ENCODE assay signal across 8 cellular contexts in genomic region chr5:177447611-177448243, GRCh38. TPM values are rescaled to one million over a fixed set of nuclear protein-coding genes. Genes with fewer than 3 reads are reported as not detected.
DNase-seq lines count a peak whose midpoint lies in the region; ATAC-seq and TF ChIP-seq lines count a peak whose summit lies in the region.

No MANE protein-coding gene starts in this region.

- H3K27ac ChIP-seq in lower lobe of right lung = no peak overlapping the region
- H3K27ac ChIP-seq in upper lobe of left lung = no peak overlapping the region

- peak; percentile 11 to 17 for ATAC-seq in lower lobe of right lung
- peak in 1 of 2 donors; percentile 20 for ATAC-seq in upper lobe of left lung (ENCODE audit: low FRiP score in 2 of 2)

- H3K9me3 ChIP-seq in lower lobe of right lung = no peaks in the 10 kb centered on the region
- H3K9me3 ChIP-seq in upper lobe of left lung = no peaks in the 10 kb centered on the region

- no peak for TF ChIP-seq EP300 in upper lobe of left lung (IDR thresholded peaks at IDR 0.05)

- TF ChIP-seq POLR2A in upper lobe of left lung (IDR thresholded peaks at IDR 0.05) = no peak

- H3K27me3 ChIP-seq in lower lobe of right lung (ENCODE audit: low read depth) (peaks cover 22% of the 10 kb centered on the region), upper lobe of left lung (peaks cover 0 to 15% (median 5%) of the 10 kb centered on the region in 4 donors)

- H3K36me3 ChIP-seq in lower lobe of right lung = peaks cover 1% of the 10 kb centered on the region
- peaks cover 0 to under 1% (median 0%) of the 10 kb centered on the region in 4 donors for H3K36me3 ChIP-seq in upper lobe of left lung

- intact Hi-C loops in lower lobe of right lung (cut with DNase I) = no loop called here

- DNase-seq in AG09309 (ENCODE audit: low read depth) (no peak), RPMI8226 (peak; percentile 76), dermis blood vessel endothelial cell (peak; percentile 72), lower lobe of right lung (no peak), upper lobe of left lung (peak; percentile 64 to 81), NCI-H1436 treated with DMSO at 0.1 percent for 48 hours (lab: John Stamatoyannopoulos, UW) (no peak)
- no peak for DNase-seq in activated effector memory CD4-positive, alpha-beta T cell treated with Interleukin-2 at 50 U/mL for 16 hours

- H3K4me1 ChIP-seq in lower lobe of right lung (peaks cover 25% of the 10 kb centered on the region), upper lobe of left lung (peaks cover 22 to 31% (median 24%) of the 10 kb centered on the region in 4 donors)

- 14 to 38% methylated on average over 8 to 19 of the region's 23 CpGs for WGBS in upper lobe of left lung, 2 donors

- peak overlapping the region; percentile 63 for H3K4me3 ChIP-seq in AG09309 (ENCODE audit: control insufficient read depth, low read depth, low read length)
- H3K4me3 ChIP-seq in lower lobe of right lung = no peak overlapping the region
- peak overlapping the region in 3 of 4 donors; percentile 55 to 69 (median 65) for H3K4me3 ChIP-seq in upper lobe of left lung

- TF ChIP-seq CTCF in AG09309 (IDR thresholded peaks at IDR 0.05; ENCODE audit: control insufficient read depth, insufficient read depth, low read depth, low read length, missing control alignments) (no peak), GM12873 (IDR thresholded peaks at IDR 0.05; ENCODE audit: insufficient read depth, low read depth, low read length, missing control alignments) (peak; percentile 1), lower lobe of right lung (IDR thresholded peaks at IDR 0.05) (no peak), upper lobe of left lung (IDR thresholded peaks at IDR 0.05) (no peak)

RNA-seq across cellular contexts. Expression of gene PRR7, which starts 1.1 kb away (rescaled TPM):
- 4.5 and 4.8 TPM in 2 replicates for total RNA-seq in dermis blood vessel endothelial cell
- 1.7 TPM for total RNA-seq in lower lobe of right lung
- total RNA-seq in upper lobe of left lung = 1 to 10 TPM; 1.6 to 9.2 (median 3.4) TPM

RNA-seq across cellular contexts. Expression of gene GRK6, which starts 21.3 kb away (rescaled TPM):
- 22.0 and 32.3 TPM in 2 replicates for total RNA-seq in dermis blood vessel endothelial cell
- total RNA-seq in lower lobe of right lung = 59.4 TPM
- 10 to 100 TPM; 26.8 to 85.9 (median 56.6) TPM for total RNA-seq in upper lobe of left lung

RNA-seq across cellular contexts. Expression of gene DBN1, which starts 25.7 kb away (rescaled TPM):
- total RNA-seq in dermis blood vessel endothelial cell = 147 and 157 TPM in 2 replicates
- total RNA-seq in lower lobe of right lung = 23.1 TPM
- 10 to 100 TPM; 17.0 to 55.6 (median 30.1) TPM for total RNA-seq in upper lobe of left lung

RNA-seq across cellular contexts. Expression of gene F12, which starts 38.4 kb away (rescaled TPM):
- total RNA-seq in dermis blood vessel endothelial cell (0.85 and 1.3 TPM in 2 replicates), lower lobe of right lung (0.80 TPM), upper lobe of left lung (1 to 10 TPM in 4 of 6 donors, under 1 TPM in 1, not detected in 1; 0.91 to 7.8 (median 2.1) TPM)

RNA-seq across cellular contexts. Expression of gene PFN3, which starts 47.3 kb away (rescaled TPM):
- not detected in 2 replicates for total RNA-seq in dermis blood vessel endothelial cell
- not detected for total RNA-seq in lower lobe of right lung
- total RNA-seq in upper lobe of left lung = not detected

Comparison
In these comparisons a context has a peak if more than half of its experiments do, and no peak if none do; other contexts are left out.
1. DNase-seq: peak in RPMI8226 (single experiment), dermis blood vessel endothelial cell (single experiment) and upper lobe of left lung (2 of 2); none in AG09309 (single experiment), lower lobe of right lung (single experiment), NCI-H1436 treated with DMSO at 0.1 percent for 48 hours (single experiment) and activated effector memory CD4-positive, alpha-beta T cell treated with Interleukin-2 at 50 U/mL for 16 hours (single experiment).